Comparison of ENCODE assay signal across 7 cellular contexts in the genomic region with DNA sequence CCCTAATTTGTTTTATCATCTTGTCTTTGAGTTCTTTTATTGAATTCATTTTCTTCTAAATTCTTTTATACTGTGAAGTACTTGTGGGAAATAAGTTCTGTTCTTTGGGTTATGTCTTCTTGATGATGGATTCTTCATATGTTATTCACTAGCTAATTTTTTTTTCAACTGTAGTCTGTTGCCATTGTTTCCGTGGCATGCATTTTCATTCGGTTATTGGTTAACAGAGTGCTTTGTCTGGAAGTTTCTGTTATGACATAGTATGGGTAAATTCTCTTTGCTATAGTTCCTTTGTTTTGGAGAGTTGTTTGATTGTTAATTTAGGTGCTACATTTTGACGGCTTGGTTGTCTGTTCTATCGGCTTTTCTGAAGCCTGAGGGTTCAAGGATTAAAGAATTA.
"Had no signal": no experiment of that assay in that cellular context is flagged by ENCODE, and none has a peak within 500 bp of the region (broad histone marks: within the 10 kb centered on the region; RNA-seq: fewer than 3 reads in every experiment).

No MANE protein-coding gene starts in this region.

- FAIRE-seq: H1, H54, HTR-8/SVneo had no signal

- ATAC-seq: GM23338 had no signal

- DNase-seq: H9, HCEC 1CT had no signal

- H3K4me1 Mint-ChIP-seq: GM23338, IgD-negative memory B cell had no signal

- H3K4me3 ChIP-seq: GM23338 had no signal

- H3K27ac Mint-ChIP-seq: GM23338, H9, IgD-negative memory B cell had no signal

- H3K4me3 Mint-ChIP-seq: GM23338, H9, IgD-negative memory B cell had no signal
